25 cellular contexts compared by ENCODE assay signal in the genomic region with DNA sequence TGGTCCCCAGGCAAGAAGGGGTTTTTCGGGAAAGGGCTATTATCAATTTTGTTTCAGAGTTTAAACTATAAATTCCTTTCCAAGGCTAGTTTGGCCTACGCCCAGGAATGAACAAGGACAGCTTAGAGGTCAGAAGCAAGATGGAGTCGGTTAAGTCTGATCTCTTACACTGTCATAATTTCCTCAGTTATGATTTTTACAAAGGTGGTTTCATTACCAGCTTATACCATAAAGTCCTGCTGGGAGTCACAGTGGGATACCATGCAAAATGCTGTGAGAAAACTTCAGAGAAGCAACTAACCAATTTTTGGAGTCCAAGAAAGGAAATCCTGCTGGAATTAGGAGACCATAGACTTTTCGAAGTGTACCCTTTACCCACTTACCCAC. TPM values are rescaled to one million over a fixed set of nuclear protein-coding genes. Genes with fewer than 3 reads are reported as not detected.
DNase-seq lines count a peak whose midpoint lies in the region; ATAC-seq and TF ChIP-seq lines count a peak whose summit lies in the region.
"Had no signal": no experiment of that assay in that cellular context is flagged by ENCODE, and none has a peak within 500 bp of the region (broad histone marks: within the 10 kb centered on the region; RNA-seq: fewer than 3 reads in every experiment).

No MANE protein-coding gene starts in this region.

- no peak overlapping the region for H3T11ph ChIP-seq in H9 (ENCODE audit: low read length)

- H3K4ac ChIP-seq in H9 (ENCODE audit: low read depth, low read length), result no peak overlapping the region
- no peak overlapping the region for H3K4ac ChIP-seq in mesendoderm (ENCODE audit: low read depth, low read length)

- H4K20me1 ChIP-seq in H9 (ENCODE audit: control insufficient read depth, insufficient read depth, insufficient read length), result no peaks in the 10 kb centered on the region
- H4K20me1 ChIP-seq: BLaER1 treated with 17β-estradiol and CSF1 and Interleukin-3, amounts not matched to agents 10 nM and 100 nM had no signal

- H2BK5ac ChIP-seq in H9 (ENCODE audit: insufficient read length, low read length) (no peak overlapping the region), mesendoderm (ENCODE audit: low read length) (no peak overlapping the region)

- H3K4me3 Mint-ChIP-seq in H9 (no peak overlapping the region), WTC11 (peak overlapping the region; percentile 7; the same call in 1 of the 2 replicates), type B pancreatic cell (peak overlapping the region; percentile 68), osteocyte (ENCODE audit: unreplicated experiment) (no peak overlapping the region)
- H3K4me3 Mint-ChIP-seq: activated B cell treated with CpG ODN at 0.5 μM for 24 hours; activated naive CD8-positive, alpha-beta T cell treated with anti-CD3 and anti-CD28 coated beads, Interleukin-2, amount 10 ng/mL, durations not matched to agents 7 days and 5 days; activated T-cell treated with anti-CD3 and anti-CD28 coated beads, Interleukin-2, amount 50 U/mL, for 4 hours; memory B cell; stimulated activated naive CD8-positive, alpha-beta T cell treated with anti-CD3 and anti-CD28 coated beads, Interleukin-15, amount 100 ng/mL, for 72 hours; T-cell had no signal

- POLR2A ChIA-PET in WTC11 (lab: Charles Lee), result no interaction called here

- in situ Hi-C loops in GM13977 (cut with MboI; ENCODE audit: low pct_unique_long_range_greater_than_20kb, low sequenced_read_pairs, unreplicated experiment) (no loop called here), G401 (cut with HindIII; ENCODE audit: low sequenced_read_pairs) (no loop called here)

- H2BK120ac ChIP-seq in H9 (ENCODE audit: low read depth, low read length, poor library complexity, severe bottlenecking) (no peak overlapping the region), mesendoderm (ENCODE audit: low read depth, low read length) (no peak overlapping the region)

- H3K9me3 Mint-ChIP-seq in H9 (peaks cover 3 to 4% of the 10 kb centered on the region in 2 experiments; a peak in 3 of 5 replicates), WTC11 (peaks cover 8% of the 10 kb centered on the region), type B pancreatic cell (no peaks in the 10 kb centered on the region), osteocyte (ENCODE audit: unreplicated experiment) (no peaks in the 10 kb centered on the region)
- H3K9me3 Mint-ChIP-seq: activated naive CD8-positive, alpha-beta T cell treated with anti-CD3 and anti-CD28 coated beads, Interleukin-2, amount 10 ng/mL, durations not matched to agents 7 days and 5 days; activated T-cell treated with anti-CD3 and anti-CD28 coated beads, Interleukin-2, amount 50 U/mL, for 4 hours; memory B cell; stimulated activated naive CD8-positive, alpha-beta T cell treated with anti-CD3 and anti-CD28 coated beads, Interleukin-15, amount 100 ng/mL, for 72 hours had no signal

- H3K4me1 Mint-ChIP-seq in H9 (peaks cover 34 to 36% of the 10 kb centered on the region in 2 experiments), WTC11 (peaks cover 36% of the 10 kb centered on the region), type B pancreatic cell (ENCODE audit: unreplicated experiment) (peaks cover 18% of the 10 kb centered on the region), osteocyte (ENCODE audit: unreplicated experiment) (peaks cover 17% of the 10 kb centered on the region)
- H3K4me1 Mint-ChIP-seq: activated B cell treated with CpG ODN at 0.5 μM for 24 hours; activated naive CD8-positive, alpha-beta T cell treated with anti-CD3 and anti-CD28 coated beads, Interleukin-2, amount 10 ng/mL, durations not matched to agents 7 days and 5 days; memory B cell; T-cell had no signal

- H3K4me1 ChIP-seq in H9 (ENCODE audit: insufficient read depth, low read length) (peaks cover 10% of the 10 kb centered on the region; the same call in 1 of the 2 replicates), mesendoderm (ENCODE audit: control insufficient read depth, low read depth, low read length) (peaks cover 7% of the 10 kb centered on the region)
- H3K4me1 ChIP-seq: prostate gland, right lobe of liver, tibial artery had no signal

- H2BK15ac ChIP-seq in H9 (ENCODE audit: low read depth, low read length), result no peak overlapping the region
- no peak overlapping the region for H2BK15ac ChIP-seq in mesendoderm (replicated peaks; ENCODE audit: low read depth)

- no peak for TF ChIP-seq CTCF in H9 (conservative IDR thresholded peaks at IDR 0.05)
- TF ChIP-seq CTCF in WTC11 (IDR thresholded peaks at IDR 0.05), result no peak
- TF ChIP-seq CTCF in type B pancreatic cell (conservative IDR thresholded peaks at IDR 0.05), result no peak
- no peak for TF ChIP-seq CTCF in GM13977 (IDR thresholded peaks at IDR 0.05; ENCODE audit: extremely low read depth, insufficient read depth, missing control alignments)
- TF ChIP-seq CTCF in osteocyte (IDR thresholded peaks at IDR 0.05), result no peak

- no peak for DNase-seq in H9
- no peak for DNase-seq in WTC11 (ENCODE audit: low spot score)
- DNase-seq in mesendoderm, result no peak
- DNase-seq in type B pancreatic cell (ENCODE audit: extremely low spot score, unreplicated experiment), result no peak
- DNase-seq in GM13977 (ENCODE audit: low spot score), result no peak
- DNase-seq in osteocyte (ENCODE audit: extremely low spot score, unreplicated experiment), result no peak
- no peak for DNase-seq in G401 (ENCODE audit: low spot score)
- DNase-seq: activated B cell treated with CpG ODN at 0.5 μM for 24 hours; activated CD4-positive, alpha-beta T cell treated with anti-CD3 and anti-CD28 coated beads, Interleukin-2, amount 50 U/mL, for 1 hour; activated gamma-delta T cell treated with Interleukin-2 at 50 U/mL for 16 hours; activated naive CD8-positive, alpha-beta T cell treated with anti-CD3 and anti-CD28 coated beads, Interleukin-2, amount 10 ng/mL, durations not matched to agents 7 days and 5 days; activated T-cell treated with anti-CD3 and anti-CD28 coated beads, Interleukin-2, amount 50 U/mL, for 4 hours; aorta; DND-41; right lobe of liver; RPMI8226; stimulated activated CD4-positive, alpha-beta T cell treated with anti-CD3 and anti-CD28 coated beads, Interleukin-2, amount 100 ng/mL, for 48 hours; stimulated activated naive CD8-positive, alpha-beta T cell treated with anti-CD3 and anti-CD28 coated beads, Interleukin-15, amount 100 ng/mL, for 72 hours; T-cell; tibial artery had no signal

- H4K8ac ChIP-seq in H9 (replicated peaks; ENCODE audit: insufficient read length, low read depth, low read length) (no peak overlapping the region), mesendoderm (ENCODE audit: low read depth, low read length) (no peak overlapping the region)

- no peak for ATAC-seq in WTC11
- ATAC-seq: activated T-cell treated with anti-CD3 and anti-CD28 coated beads, Interleukin-2, amount 50 U/mL, for 4 hours; gastroesophageal sphincter; right lobe of liver; stimulated activated naive CD8-positive, alpha-beta T cell treated with anti-CD3 and anti-CD28 coated beads, Interleukin-15, amount 100 ng/mL, for 72 hours; T-cell had no signal

- H3K27ac ChIP-seq in H9 (ENCODE audit: insufficient read length, low read depth, low read length), result no peak overlapping the region
- H3K27ac ChIP-seq in mesendoderm (ENCODE audit: low read depth, low read length), result peak overlapping the region; percentile 10
- H3K27ac ChIP-seq: gastroesophageal sphincter, prostate gland, right lobe of liver, tibial artery had no signal

- CTCF ChIA-PET in WTC11 (lab: Charles Lee), result no interaction called here

- no peak overlapping the region for H3K14ac ChIP-seq in H9 (ENCODE audit: insufficient read depth, low read length)

- H3K56ac ChIP-seq in H9 (ENCODE audit: insufficient read length, low read depth, low read length), result no peak overlapping the region
- no peak overlapping the region for H3K56ac ChIP-seq in mesendoderm (ENCODE audit: low read length)

- no CpG with 5 or more reads among the region's 4 CpGs for WGBS in H9 (ENCODE audit: extremely low coverage, insufficient read length, low lambda C conversion rate)
- no CpG with 5 or more reads among the region's 4 CpGs for WGBS in mesendoderm (ENCODE audit: extremely low coverage, insufficient coverage, low lambda C conversion rate)

- no peak overlapping the region for H4K91ac ChIP-seq in H9 (ENCODE audit: insufficient read length, low read depth, low read length)

- H3K27ac Mint-ChIP-seq in H9 (peak overlapping the region in 1 of 3 experiments; percentile 10; a peak in 2 of 7 replicates), WTC11 (no peak overlapping the region), type B pancreatic cell (peak overlapping the region; percentile 82), osteocyte (ENCODE audit: unreplicated experiment) (no peak overlapping the region)
- H3K27ac Mint-ChIP-seq: activated B cell treated with CpG ODN at 0.5 μM for 24 hours; activated naive CD8-positive, alpha-beta T cell treated with anti-CD3 and anti-CD28 coated beads, Interleukin-2, amount 10 ng/mL, durations not matched to agents 7 days and 5 days; memory B cell; stimulated activated naive CD8-positive, alpha-beta T cell treated with anti-CD3 and anti-CD28 coated beads, Interleukin-15, amount 100 ng/mL, for 72 hours; T-cell had no signal

- peak overlapping the region; percentile 71 for H2AFZ ChIP-seq in H9 (ENCODE audit: low read length)

- H3K9me3 ChIP-seq in H9 (ENCODE audit: control insufficient read depth, low read depth, low read length), result no peaks in the 10 kb centered on the region
- H3K9me3 ChIP-seq: prostate gland, right lobe of liver, tibial artery had no signal

- H4K5ac ChIP-seq in H9 (ENCODE audit: insufficient read length, low read depth, low read length) (no peak overlapping the region), mesendoderm (ENCODE audit: low read length) (no peak overlapping the region)

- H3K4me3 ChIP-seq in mesendoderm (ENCODE audit: low read length), result no peak overlapping the region
- H3K4me3 ChIP-seq: BLaER1 treated with 17β-estradiol and CSF1 and Interleukin-3, amounts not matched to agents 10 nM and 100 nM; gastroesophageal sphincter; HAP-1; prostate gland; right lobe of liver; tibial artery had no signal

- H3K79me2 ChIP-seq in H9 (ENCODE audit: insufficient read depth, low read length) (no peaks in the 10 kb centered on the region), mesendoderm (ENCODE audit: control insufficient read depth, insufficient read depth, low read length) (no peaks in the 10 kb centered on the region)

- H2BK20ac ChIP-seq in H9 (ENCODE audit: low read depth, low read length, poor library complexity, severe bottlenecking), result no peak overlapping the region

- H3K9ac ChIP-seq in H9 (ENCODE audit: extremely low read depth, insufficient read length, low read length) (no peak overlapping the region), mesendoderm (ENCODE audit: low read length) (no peak overlapping the region)
- H3K9ac ChIP-seq: BLaER1 treated with 17β-estradiol and CSF1 and Interleukin-3, amounts not matched to agents 10 nM and 100 nM had no signal

- H3K4me2 ChIP-seq in H9 (ENCODE audit: insufficient read depth, insufficient read length, low read length), result no peak overlapping the region
- no peak overlapping the region for H3K4me2 ChIP-seq in mesendoderm (ENCODE audit: low read length)

- no peaks in the 10 kb centered on the region for H3K23me2 ChIP-seq in H9 (ENCODE audit: insufficient read length, low read depth, low read length, poor library complexity, severe bottlenecking)

- H3K27me3 Mint-ChIP-seq in H9 (ENCODE audit: low read depth), result no peaks in the 10 kb centered on the region
- H3K27me3 Mint-ChIP-seq in WTC11 (ENCODE audit: low read depth), result no peaks in the 10 kb centered on the region; the same call in 1 of the 2 replicates
- H3K27me3 Mint-ChIP-seq in type B pancreatic cell, result no peaks in the 10 kb centered on the region
- no peaks in the 10 kb centered on the region for H3K27me3 Mint-ChIP-seq in osteocyte (ENCODE audit: unreplicated experiment)

- no peak overlapping the region for H3K18ac ChIP-seq in H9 (ENCODE audit: insufficient read length, low read depth, low read length)
- no peak overlapping the region for H3K18ac ChIP-seq in mesendoderm (ENCODE audit: low read length)

- H3K36me3 ChIP-seq in mesendoderm (ENCODE audit: control insufficient read depth, insufficient read depth, low read length), result no peaks in the 10 kb centered on the region
- H3K36me3 ChIP-seq: BLaER1 treated with 17β-estradiol and CSF1 and Interleukin-3, amounts not matched to agents 10 nM and 100 nM; gastroesophageal sphincter; HAP-1; prostate gland; right lobe of liver; tibial artery had no signal

- H3K27me3 ChIP-seq in H9 (ENCODE audit: insufficient read depth, low read length) (no peaks in the 10 kb centered on the region), mesendoderm (ENCODE audit: insufficient read depth, low read length, poor library complexity) (peaks cover 2% of the 10 kb centered on the region)
- H3K27me3 ChIP-seq: BLaER1 treated with 17β-estradiol and CSF1 and Interleukin-3, amounts not matched to agents 10 nM and 100 nM; gastroesophageal sphincter; right lobe of liver had no signal

- H3K36me3 Mint-ChIP-seq in H9 (ENCODE audit: insufficient read depth in 1 of 3, low read depth in 3 of 3) (peaks cover 2 to 8% (median 3%) of the 10 kb centered on the region in 3 experiments; a peak in 3 of 7 replicates), WTC11 (peaks cover 6% of the 10 kb centered on the region), type B pancreatic cell (no peaks in the 10 kb centered on the region), osteocyte (ENCODE audit: unreplicated experiment) (no peaks in the 10 kb centered on the region)
- H3K36me3 Mint-ChIP-seq: activated naive CD8-positive, alpha-beta T cell treated with anti-CD3 and anti-CD28 coated beads, Interleukin-2, amount 10 ng/mL, durations not matched to agents 7 days and 5 days; memory B cell; T-cell had no signal

- no peak overlapping the region for H2AK5ac ChIP-seq in H9 (ENCODE audit: insufficient read length, low read length)
- no peak overlapping the region for H2AK5ac ChIP-seq in mesendoderm (ENCODE audit: low read length)

- H2BK12ac ChIP-seq in H9 (ENCODE audit: insufficient read length, low read depth, low read length), result no peak overlapping the region

- H3K79me1 ChIP-seq in H9 (ENCODE audit: insufficient read depth, low read depth, low read length, poor library complexity, severe bottlenecking) (no peaks in the 10 kb centered on the region), mesendoderm (ENCODE audit: low read length) (no peaks in the 10 kb centered on the region)

- H3K23ac ChIP-seq in H9 (ENCODE audit: insufficient read length, low read depth, low read length) (no peak overlapping the region), mesendoderm (ENCODE audit: low read length) (no peak overlapping the region)

RNA-seq across cellular contexts. Expression of a gene that starts 17.4 kb away (rescaled TPM):
- total RNA-seq in H9 (2021) (4.4 and 4.8 TPM in 2 replicates), WTC11 (2021) (2.4 to 3.1 TPM (median 2.8 TPM) in 3 replicates), type B pancreatic cell (ENCODE audit: low replicate concordance) (11.8 and 12.3 TPM in 2 replicates), osteocyte (9.7 and 10.2 TPM in 2 replicates)
- 0.84 TPM for polyA plus RNA-seq in mesendoderm (2013, experiment 1 of 2)
- polyA plus RNA-seq in mesendoderm (2013, experiment 2 of 2), result 0.83 TPM
- 0.03 and 0.18 TPM in 2 replicates for total RNA-seq in G401 (2014; rRNA removed; shearing (Covaris generic))

Comparison
In these comparisons a context has a peak if more than half of its experiments do, and no peak if none do; other contexts are left out.
1. H3K4me3 Mint-ChIP-seq: peak in WTC11 (single experiment) and type B pancreatic cell (single experiment); none in H9 (0 of 2) and osteocyte (single experiment).